28 cellular contexts compared by ENCODE assay signal in the genomic region with DNA sequence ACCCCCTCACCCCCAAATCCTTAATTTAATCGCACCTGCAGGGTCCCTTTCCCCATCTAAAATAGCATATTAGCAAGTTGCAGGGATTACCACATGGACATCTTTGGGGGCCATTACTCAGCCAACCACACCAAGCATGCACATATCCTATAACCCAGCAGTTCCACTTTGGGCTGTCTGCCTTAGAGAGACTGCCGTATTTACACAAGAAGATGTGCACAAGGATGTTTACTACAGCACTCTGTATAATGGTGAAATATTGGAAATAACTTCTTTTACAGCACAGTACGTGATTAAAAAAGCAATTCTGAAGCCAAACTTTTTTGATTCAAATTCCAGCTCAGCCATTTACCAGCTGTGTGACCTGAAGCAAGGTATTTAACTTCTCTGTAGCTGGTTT.
"Had no signal": no experiment of that assay in that cellular context is flagged by ENCODE, and none has a peak within 500 bp of the region (broad histone marks: within the 10 kb centered on the region; RNA-seq: fewer than 3 reads in every experiment).

No MANE protein-coding gene starts in this region.

- ATAC-seq: stimulated activated effector memory CD8-positive, alpha-beta T cell treated with anti-CD3 and anti-CD28 coated beads, Interleukin-12 subunit alpha, Interleukin-12 subunit beta, amount 100 ng/mL, for 72 hours; stimulated activated memory B cell treated with anti-CD40 and anti-IgM and Interleukin-4, amounts not matched to agents 10 μg/mL and 1 μg/mL and 100 μg/mL, for 72 hours; stimulated activated naive B cell treated with anti-CD40 and anti-IgM and Interleukin-4, amounts not matched to agents 10 μg/mL and 1 μg/mL and 100 μg/mL, for 72 hours; stimulated activated naive CD8-positive, alpha-beta T cell treated with anti-CD3 and anti-CD28 coated beads, Interleukin-15, amount 100 ng/mL, for 72 hours; stimulated activated naive CD8-positive, alpha-beta T cell treated with anti-CD3 and anti-CD28 coated beads, Interleukin-15, Interleukin-2, amounts not matched to agents 100 U/mL and 50 U/mL, for 24 hours; upper lobe of right lung had no signal

- H3K27ac ChIP-seq: stomach, suprapubic skin, testis, thoracic aorta, thyroid gland, tibial artery, tibial nerve, transverse colon, upper lobe of left lung, upper lobe of right lung, uterus, vagina had no signal

- DNase-seq: stimulated activated CD4-positive, alpha-beta T cell treated with anti-CD3 and anti-CD28 coated beads, Interleukin-2, amount 100 ng/mL, for 48 hours; stimulated activated CD4-positive, alpha-beta T cell treated with anti-CD3 and anti-CD28 coated beads, Interleukin-4, amount 100 ng/mL, for 1 hour; stimulated activated CD4-positive, alpha-beta T cell treated with anti-CD3 and anti-CD28 coated beads, Interleukin-4, amount 100 ng/mL, for 24 hours; stimulated activated CD4-positive, alpha-beta T cell treated with anti-CD3 and anti-CD28 coated beads, Interleukin-4, amount 100 ng/mL, for 4 hours; stimulated activated CD8-positive, alpha-beta memory T cell treated with anti-CD3 and anti-CD28 coated beads, Interleukin-4, amount 100 ng/mL, for 48 hours; stimulated activated naive B cell treated with anti-CD40 and anti-IgM and Interleukin-4, amounts not matched to agents 10 μg/mL and 1 μg/mL and 100 μg/mL, for 72 hours; stimulated activated naive CD4-positive, alpha-beta T cell; stimulated activated naive CD4-positive, alpha-beta T cell treated with Interleukin-2 at 50 U/mL for 16 hours; stimulated activated naive CD8-positive, alpha-beta T cell treated with anti-CD3 and anti-CD28 coated beads, Interleukin-15, amount 100 ng/mL, for 72 hours; stimulated activated naive CD8-positive, alpha-beta T cell treated with anti-CD3 and anti-CD28 coated beads, Interleukin-15, Interleukin-2, amounts not matched to agents 100 U/mL and 50 U/mL, for 24 hours; stomach; substantia nigra; testis; thyroid gland; tibial artery; transverse colon; trophoblast cell; upper lobe of left lung; upper lobe of right lung; uterus had no signal

- H3K27ac Mint-ChIP-seq: stimulated activated effector memory CD8-positive, alpha-beta T cell treated with anti-CD3 and anti-CD28 coated beads, Interleukin-12 subunit alpha, Interleukin-12 subunit beta, amount 100 ng/mL, for 72 hours; stimulated activated memory B cell treated with anti-CD40 and anti-IgM and Interleukin-4, amounts not matched to agents 10 μg/mL and 1 μg/mL and 100 μg/mL, for 72 hours; stimulated activated naive B cell treated with anti-CD40 and anti-IgM and Interleukin-4, amounts not matched to agents 10 μg/mL and 1 μg/mL and 100 μg/mL, for 72 hours; stimulated activated naive CD8-positive, alpha-beta T cell treated with anti-CD3 and anti-CD28 coated beads, Interleukin-15, amount 100 ng/mL, for 72 hours; stimulated activated naive CD8-positive, alpha-beta T cell treated with anti-CD3 and anti-CD28 coated beads, Interleukin-15, Interleukin-2, amounts not matched to agents 100 ng/mL and 50 ng/mL, for 24 hours; type B pancreatic cell had no signal

- H3K9me3 ChIP-seq: testis, thyroid gland, upper lobe of right lung, uterus, vagina had no signal

- H3K36me3 ChIP-seq: stomach, suprapubic skin, thoracic aorta, thyroid gland, tibial artery, tibial nerve, transverse colon, upper lobe of left lung, upper lobe of right lung, uterus, vagina had no signal

- H3K4me3 Mint-ChIP-seq: stimulated activated effector memory CD8-positive, alpha-beta T cell treated with anti-CD3 and anti-CD28 coated beads, Interleukin-12 subunit alpha, Interleukin-12 subunit beta, amount 100 ng/mL, for 72 hours; stimulated activated memory B cell treated with anti-CD40 and anti-IgM and Interleukin-4, amounts not matched to agents 10 μg/mL and 1 μg/mL and 100 μg/mL, for 72 hours; stimulated activated naive B cell treated with anti-CD40 and anti-IgM and Interleukin-4, amounts not matched to agents 10 μg/mL and 1 μg/mL and 100 μg/mL, for 72 hours; stimulated activated naive CD8-positive, alpha-beta T cell treated with anti-CD3 and anti-CD28 coated beads, Interleukin-15, amount 100 ng/mL, for 72 hours; stimulated activated naive CD8-positive, alpha-beta T cell treated with anti-CD3 and anti-CD28 coated beads, Interleukin-15, Interleukin-2, amounts not matched to agents 100 ng/mL and 50 ng/mL, for 24 hours; type B pancreatic cell had no signal

- H3K4me1 Mint-ChIP-seq: stimulated activated effector memory CD8-positive, alpha-beta T cell treated with anti-CD3 and anti-CD28 coated beads, Interleukin-12 subunit alpha, Interleukin-12 subunit beta, amount 100 ng/mL, for 72 hours; stimulated activated memory B cell treated with anti-CD40 and anti-IgM and Interleukin-4, amounts not matched to agents 10 μg/mL and 1 μg/mL and 100 μg/mL, for 72 hours; stimulated activated naive B cell treated with anti-CD40 and anti-IgM and Interleukin-4, amounts not matched to agents 10 μg/mL and 1 μg/mL and 100 μg/mL, for 72 hours; stimulated activated naive CD8-positive, alpha-beta T cell treated with anti-CD3 and anti-CD28 coated beads, Interleukin-15, amount 100 ng/mL, for 72 hours had no signal

- H3K4me1 ChIP-seq: stomach, suprapubic skin, testis, thyroid gland, tibial artery, tibial nerve, transverse colon, upper lobe of left lung, upper lobe of right lung, uterus, vagina had no signal

- H3K36me3 Mint-ChIP-seq: stimulated activated effector memory CD8-positive, alpha-beta T cell treated with anti-CD3 and anti-CD28 coated beads, Interleukin-12 subunit alpha, Interleukin-12 subunit beta, amount 100 ng/mL, for 72 hours; type B pancreatic cell had no signal

- H3K4me3 ChIP-seq: stomach, suprapubic skin, testis, thoracic aorta, thyroid gland, tibial artery, tibial nerve, transverse colon, upper lobe of left lung, upper lobe of right lung, uterus, vagina had no signal

- H3K27me3 ChIP-seq: stomach, suprapubic skin, testis, thyroid gland, tibial nerve, transverse colon, upper lobe of left lung, uterus, vagina had no signal
